In genomic region chr15:73326157-73326556, GRCh38 we compare ENCODE assay signal across 17 cellular contexts. TPM values are rescaled to one million over a fixed set of nuclear protein-coding genes. Genes with fewer than 3 reads are reported as not detected.
"Had no signal": no experiment of that assay in that cellular context is flagged by ENCODE, and none has a peak within 500 bp of the region (broad histone marks: within the 10 kb centered on the region; RNA-seq: fewer than 3 reads in every experiment).

No MANE protein-coding gene starts in this region.

- H3K27ac Mint-ChIP-seq: activated naive CD8-positive, alpha-beta T cell treated with anti-CD3 and anti-CD28 coated beads, Interleukin-2, amount 10 ng/mL, durations not matched to agents 7 days and 5 days; immature natural killer cell; natural killer cell treated with Interleukin-12 subunit alpha and Interleukin-12 subunit beta and Interleukin-15 and Interleukin-18, amount 100 ng/mL, for 72 hours had no signal

- H3K9me3 Mint-ChIP-seq: activated naive CD8-positive, alpha-beta T cell treated with anti-CD3 and anti-CD28 coated beads, Interleukin-2, amount 10 ng/mL, durations not matched to agents 7 days and 5 days; immature natural killer cell; natural killer cell treated with Interleukin-12 subunit alpha and Interleukin-12 subunit beta and Interleukin-15 and Interleukin-18, amount 100 ng/mL, for 72 hours had no signal

- DNase-seq: activated CD4-positive, alpha-beta T cell treated with anti-CD3 and anti-CD28 coated beads, Interleukin-2, amount 50 U/mL, for 4 hours; activated naive CD8-positive, alpha-beta T cell treated with anti-CD3 and anti-CD28 coated beads, Interleukin-2, amount 10 ng/mL, durations not matched to agents 7 days and 5 days; activated T-cell treated with anti-CD3 and anti-CD28 coated beads, Interleukin-2, amount 50 U/mL, for 1 hour; anterior cingulate cortex; esophagus squamous epithelium; foreskin fibroblast; glutamatergic neuron; immature natural killer cell; left colon; stimulated activated CD4-positive, alpha-beta T cell treated with anti-CD3 and anti-CD28 coated beads, Interleukin-15, amount 100 ng/mL, for 24 hours; stimulated activated CD4-positive, alpha-beta T cell treated with anti-CD3 and anti-CD28 coated beads, Interleukin-4, amount 100 ng/mL, for 24 hours; uterus had no signal

- H3K36me3 Mint-ChIP-seq: activated naive CD8-positive, alpha-beta T cell treated with anti-CD3 and anti-CD28 coated beads, Interleukin-2, amount 10 ng/mL, durations not matched to agents 7 days and 5 days; immature natural killer cell; natural killer cell treated with Interleukin-12 subunit alpha and Interleukin-12 subunit beta and Interleukin-15 and Interleukin-18, amount 100 ng/mL, for 72 hours had no signal

- H3K27me3 ChIP-seq: uterus had no signal

- H3K4me3 ChIP-seq: esophagus squamous epithelium, uterus had no signal

- H3K9me3 ChIP-seq: esophagus squamous epithelium, uterus had no signal

- H3K4me1 ChIP-seq: esophagus squamous epithelium, uterus had no signal

- H3K27me3 Mint-ChIP-seq: activated naive CD8-positive, alpha-beta T cell treated with anti-CD3 and anti-CD28 coated beads, Interleukin-2, amount 10 ng/mL, durations not matched to agents 7 days and 5 days had no signal

- H3K4me3 Mint-ChIP-seq: activated naive CD8-positive, alpha-beta T cell treated with anti-CD3 and anti-CD28 coated beads, Interleukin-2, amount 10 ng/mL, durations not matched to agents 7 days and 5 days; immature natural killer cell had no signal

- H3K36me3 ChIP-seq: esophagus squamous epithelium, uterus had no signal

- H3K27ac ChIP-seq: esophagus squamous epithelium, uterus had no signal

RNA-seq across cellular contexts. Expression of gene HCN4, which starts 42.6 kb away (rescaled TPM):
- total RNA-seq: activated naive CD8-positive, alpha-beta T cell treated with anti-CD3 and anti-CD28 coated beads, Interleukin-2, amount 10 ng/mL, durations not matched to agents 7 days and 5 days; bronchial epithelial cell; esophagus squamous epithelium; lung microvascular endothelial cell; natural killer cell treated with Interleukin-12 subunit alpha and Interleukin-12 subunit beta and Interleukin-15 and Interleukin-18, amount 100 ng/mL, for 72 hours; omental fat pad; T-helper 2 cell treated with Interferon-gamma antibody and Interleukin-4, amounts not matched to agents 100 ng/mL and 5 ng/mL, for 36 hours had no signal
- polyA plus RNA-seq: immature natural killer cell had no signal
